ENCODE assay signal across 10 cellular contexts in the genomic region with DNA sequence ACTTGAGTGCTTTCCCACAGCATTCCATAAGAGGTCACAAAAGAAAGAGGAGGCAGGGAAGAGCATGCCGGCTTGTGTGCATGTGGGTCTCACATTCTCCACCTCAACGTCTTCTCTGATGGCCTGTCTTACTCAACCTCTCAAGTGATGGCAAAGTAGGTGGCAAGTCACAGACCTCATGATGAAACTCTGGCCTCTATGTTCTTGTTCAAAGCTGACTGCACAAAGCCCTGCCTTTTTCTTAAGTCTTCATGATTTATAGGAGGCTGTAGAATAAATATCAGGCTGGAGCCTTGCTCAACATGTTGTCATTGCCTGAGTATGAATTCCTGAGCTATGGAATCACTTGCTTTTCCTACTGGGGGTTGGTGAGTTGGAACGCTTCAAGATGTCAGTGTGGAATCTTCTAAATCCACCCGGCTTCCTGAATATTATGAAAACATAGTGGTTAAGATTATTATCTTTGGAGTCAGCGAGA.
DNase-seq lines count a peak whose midpoint lies in the region; ATAC-seq and TF ChIP-seq lines count a peak whose summit lies in the region.
"Had no signal": no experiment of that assay in that cellular context is flagged by ENCODE, and none has a peak within 500 bp of the region (broad histone marks: within the 10 kb centered on the region; RNA-seq: fewer than 3 reads in every experiment).

No MANE protein-coding gene starts in this region.

- H3K27ac Mint-ChIP-seq in activated T-cell treated with anti-CD3 and anti-CD28 coated beads, Interleukin-2, amount 50 U/mL, for 72 hours = no peak overlapping the region
- H3K27ac Mint-ChIP-seq in activated T-helper 1 cell treated with anti-CD3 and anti-CD28 coated beads, Interleukin-12 subunit alpha, Interleukin-12 subunit beta, Interleukin-2, Interleukin-4 antibody, amounts not matched to agents 30 ng/mL and 10 ng/mL and 1 ng/mL, durations not matched to agents 14 hours and 24 hours and 36 hours = no peak overlapping the region
- H3K27ac Mint-ChIP-seq: activated naive CD8-positive, alpha-beta T cell treated with anti-CD3 and anti-CD28 coated beads for 36 hours had no signal

- TF ChIP-seq EP300 in gastroesophageal sphincter (IDR thresholded peaks at IDR 0.05) = no peak

- H3K4me1 ChIP-seq in adipocyte (ENCODE audit: control insufficient read depth, insufficient read depth, low read length) = peaks cover 64% of the 10 kb centered on the region
- peaks cover 0 to 10% (median 6%) of the 10 kb centered on the region in 3 donors for H3K4me1 ChIP-seq in gastroesophageal sphincter
- peaks cover 20% of the 10 kb centered on the region for H3K4me1 ChIP-seq in smooth muscle cell (ENCODE audit: low read depth)

- H3K79me2 ChIP-seq in smooth muscle cell (ENCODE audit: low read depth) = no peaks in the 10 kb centered on the region

- peaks cover 1% of the 10 kb centered on the region for H3K4me1 Mint-ChIP-seq in activated T-cell treated with anti-CD3 and anti-CD28 coated beads, Interleukin-2, amount 50 U/mL, for 72 hours (ENCODE audit: low read depth)
- H3K4me1 Mint-ChIP-seq in activated T-helper 1 cell treated with anti-CD3 and anti-CD28 coated beads, Interleukin-12 subunit alpha, Interleukin-12 subunit beta, Interleukin-2, Interleukin-4 antibody, amounts not matched to agents 30 ng/mL and 10 ng/mL and 1 ng/mL, durations not matched to agents 14 hours and 24 hours and 36 hours (ENCODE audit: low read depth) = no peaks in the 10 kb centered on the region
- H3K4me1 Mint-ChIP-seq: activated naive CD8-positive, alpha-beta T cell treated with anti-CD3 and anti-CD28 coated beads for 36 hours had no signal

- no peak overlapping the region for H2AFZ ChIP-seq in smooth muscle cell (ENCODE audit: low read depth)

- H3K27ac ChIP-seq in gastroesophageal sphincter (peak overlapping the region in 3 of 4 donors; percentile 24 to 71 (median 66)), smooth muscle cell (ENCODE audit: low read depth) (peak overlapping the region; percentile 87)

- no peaks in the 10 kb centered on the region for H3K36me3 Mint-ChIP-seq in activated T-cell treated with anti-CD3 and anti-CD28 coated beads, Interleukin-2, amount 50 U/mL, for 72 hours (ENCODE audit: insufficient read depth in 2 of 2)
- no peaks in the 10 kb centered on the region for H3K36me3 Mint-ChIP-seq in activated T-helper 1 cell treated with anti-CD3 and anti-CD28 coated beads, Interleukin-12 subunit alpha, Interleukin-12 subunit beta, Interleukin-2, Interleukin-4 antibody, amounts not matched to agents 30 ng/mL and 10 ng/mL and 1 ng/mL, durations not matched to agents 14 hours and 24 hours and 36 hours (ENCODE audit: low read depth)
- H3K36me3 Mint-ChIP-seq: activated naive CD8-positive, alpha-beta T cell treated with anti-CD3 and anti-CD28 coated beads for 36 hours had no signal

- H3F3A ChIP-seq in smooth muscle cell (ENCODE audit: low read depth) = peaks cover 16% of the 10 kb centered on the region

- TF ChIP-seq POLR2A in gastroesophageal sphincter (IDR thresholded peaks at IDR 0.05) = no peak

- H3K9me3 Mint-ChIP-seq in activated T-cell treated with anti-CD3 and anti-CD28 coated beads, Interleukin-2, amount 50 U/mL, for 72 hours = no peaks in the 10 kb centered on the region
- no peaks in the 10 kb centered on the region for H3K9me3 Mint-ChIP-seq in activated T-helper 1 cell treated with anti-CD3 and anti-CD28 coated beads, Interleukin-12 subunit alpha, Interleukin-12 subunit beta, Interleukin-2, Interleukin-4 antibody, amounts not matched to agents 30 ng/mL and 10 ng/mL and 1 ng/mL, durations not matched to agents 14 hours and 24 hours and 36 hours

- H3K4me2 ChIP-seq in smooth muscle cell = peak overlapping the region; percentile 48

- H3K4me3 Mint-ChIP-seq in activated T-cell treated with anti-CD3 and anti-CD28 coated beads, Interleukin-2, amount 50 U/mL, for 72 hours = no peak overlapping the region
- H3K4me3 Mint-ChIP-seq in activated T-helper 1 cell treated with anti-CD3 and anti-CD28 coated beads, Interleukin-12 subunit alpha, Interleukin-12 subunit beta, Interleukin-2, Interleukin-4 antibody, amounts not matched to agents 30 ng/mL and 10 ng/mL and 1 ng/mL, durations not matched to agents 14 hours and 24 hours and 36 hours = no peak overlapping the region
- H3K4me3 Mint-ChIP-seq: activated naive CD8-positive, alpha-beta T cell treated with anti-CD3 and anti-CD28 coated beads for 36 hours had no signal

- peak overlapping the region; percentile 68 for H3K9ac ChIP-seq in adipocyte (ENCODE audit: low read length)
- H3K9ac ChIP-seq in smooth muscle cell (ENCODE audit: low read depth) = no peak overlapping the region

- intact Hi-C loops in activated T-helper 1 cell treated with anti-CD3 and anti-CD28 coated beads, Interleukin-12 subunit alpha, Interleukin-12 subunit beta, Interleukin-2, Interleukin-4 antibody, amounts not matched to agents 30 ng/mL and 10 ng/mL and 1 ng/mL, durations not matched to agents 14 hours and 24 hours and 36 hours (cut with micrococcal nuclease) = no loop called here

- ATAC-seq in gastroesophageal sphincter (peak; percentile 94), GM19397 (IDR thresholded peaks at IDR 0.05; ENCODE audit: unreplicated experiment) (no peak)
- ATAC-seq in activated T-cell treated with anti-CD3 and anti-CD28 coated beads, Interleukin-2, amount 50 U/mL, for 72 hours (replicated peaks in 1 of 2) = no peak

- no peaks in the 10 kb centered on the region for H3K27me3 ChIP-seq in adipocyte (replicated peaks; ENCODE audit: control insufficient read depth, insufficient read depth, low read length)
- H3K27me3 ChIP-seq in gastroesophageal sphincter = no peaks in the 10 kb centered on the region
- no peaks in the 10 kb centered on the region for H3K27me3 ChIP-seq in smooth muscle cell (ENCODE audit: low read depth)
- H3K27me3 ChIP-seq: tibial nerve had no signal

- no peaks in the 10 kb centered on the region for H3K36me3 ChIP-seq in adipocyte (ENCODE audit: control insufficient read depth, insufficient read depth, low read length, severe bottlenecking)
- no peaks in the 10 kb centered on the region for H3K36me3 ChIP-seq in gastroesophageal sphincter
- H3K36me3 ChIP-seq in smooth muscle cell (ENCODE audit: low read depth) = no peaks in the 10 kb centered on the region
- H3K36me3 ChIP-seq: tibial nerve had no signal

- H3K9me3 ChIP-seq in adipocyte (ENCODE audit: control insufficient read depth, low read length) = no peaks in the 10 kb centered on the region
- H3K9me3 ChIP-seq in gastroesophageal sphincter = no peaks in the 10 kb centered on the region
- no peaks in the 10 kb centered on the region for H3K9me3 ChIP-seq in smooth muscle cell (replicated peaks; ENCODE audit: low read depth)
- H3K9me3 ChIP-seq: tibial nerve had no signal

- no peak for TF ChIP-seq CTCF in gastroesophageal sphincter (IDR thresholded peaks at IDR 0.05)
- no peak for TF ChIP-seq CTCF in smooth muscle cell (IDR thresholded peaks at IDR 0.05; ENCODE audit: borderline replicate concordance, insufficient read depth, poor library complexity, severe bottlenecking)

- peaks cover 39% of the 10 kb centered on the region for H3K27me3 Mint-ChIP-seq in activated T-cell treated with anti-CD3 and anti-CD28 coated beads, Interleukin-2, amount 50 U/mL, for 72 hours (ENCODE audit: low read depth)
- peaks cover 21% of the 10 kb centered on the region for H3K27me3 Mint-ChIP-seq in activated T-helper 1 cell treated with anti-CD3 and anti-CD28 coated beads, Interleukin-12 subunit alpha, Interleukin-12 subunit beta, Interleukin-2, Interleukin-4 antibody, amounts not matched to agents 30 ng/mL and 10 ng/mL and 1 ng/mL, durations not matched to agents 14 hours and 24 hours and 36 hours (ENCODE audit: insufficient read depth)

- DNase-seq in HCEC 1CT (peak; percentile 100), adipocyte (ENCODE audit: low read depth) (peak; percentile 95), smooth muscle cell (lab: John Stamatoyannopoulos, UW; ENCODE audit: unreplicated experiment) (no peak), NCI-H510A treated with DMSO at 0.1 percent for 48 hours (lab: John Stamatoyannopoulos, UW) (no peak)
- DNase-seq in activated T-cell treated with anti-CD3 and anti-CD28 coated beads, Interleukin-2, amount 50 U/mL, for 72 hours = no peak
- no peak for DNase-seq in activated T-helper 1 cell treated with anti-CD3 and anti-CD28 coated beads, Interleukin-12 subunit alpha, Interleukin-12 subunit beta, Interleukin-2, Interleukin-4 antibody, amounts not matched to agents 30 ng/mL and 10 ng/mL and 1 ng/mL, durations not matched to agents 14 hours and 24 hours and 36 hours (ENCODE audit: low spot score)
- DNase-seq: activated naive CD8-positive, alpha-beta T cell treated with anti-CD3 and anti-CD28 coated beads for 36 hours had no signal

- WGBS in gastroesophageal sphincter (ENCODE audit: low coverage in 1 of 2), 2 donors = 33 to 37% methylated on average over 3 to 5 of the region's 5 CpGs
- 3% methylated on average over 5 of the region's 5 CpGs for WGBS in smooth muscle cell (ENCODE audit: low lambda C conversion rate)

- H4K20me1 ChIP-seq in smooth muscle cell (ENCODE audit: low read depth) = no peaks in the 10 kb centered on the region

- H3K4me3 ChIP-seq in adipocyte (ENCODE audit: low read length) = peak overlapping the region; percentile 48
- no peak overlapping the region for H3K4me3 ChIP-seq in gastroesophageal sphincter
- no peak overlapping the region for H3K4me3 ChIP-seq in smooth muscle cell
- H3K4me3 ChIP-seq: tibial nerve had no signal

Comparison
In these comparisons a context has a peak if more than half of its experiments do, and no peak if none do; other contexts are left out.
1. DNase-seq: peak in HCEC 1CT (single experiment) and adipocyte (single experiment); none in smooth muscle cell (single experiment), activated T-cell treated with anti-CD3 and anti-CD28 coated beads, Interleukin-2, amount 50 U/mL, for 72 hours (0 of 2), NCI-H510A treated with DMSO at 0.1 percent for 48 hours (single experiment) and activated T-helper 1 cell treated with anti-CD3 and anti-CD28 coated beads, Interleukin-12 subunit alpha, Interleukin-12 subunit beta, Interleukin-2, Interleukin-4 antibody, amounts not matched to agents 30 ng/mL and 10 ng/mL and 1 ng/mL, durations not matched to agents 14 hours and 24 hours and 36 hours (single experiment).